Comparison of ENCODE assay signal across 18 cellular contexts in genomic region chr21:33944185-33944763, GRCh38. TPM values are rescaled to one million over a fixed set of nuclear protein-coding genes. Genes with fewer than 3 reads are reported as not detected.
DNase-seq lines count a peak whose midpoint lies in the region; ATAC-seq and TF ChIP-seq lines count a peak whose summit lies in the region.
"Had no signal": no experiment of that assay in that cellular context is flagged by ENCODE, and none has a peak within 500 bp of the region (broad histone marks: within the 10 kb centered on the region; RNA-seq: fewer than 3 reads in every experiment).

No MANE protein-coding gene starts in this region.

- TF ChIP-seq POLR2A in gastrocnemius medialis (IDR thresholded peaks at IDR 0.05), result no peak
- TF ChIP-seq POLR2A in prostate gland (IDR thresholded peaks at IDR 0.05), result no peak

- H3K4me3 Mint-ChIP-seq in T-helper 2 cell treated with Interferon-gamma antibody and Interleukin-4, amounts not matched to agents 5 μg/mL and 100 μg/mL, for 36 hours, result no peak overlapping the region
- H3K4me3 Mint-ChIP-seq in CD4-positive, CD25-positive, alpha-beta regulatory T cell, result peak overlapping the region in 1 of 4 donors; percentile 29
- H3K4me3 Mint-ChIP-seq in T-helper 17 cell, result no peak overlapping the region
- no peak overlapping the region for H3K4me3 Mint-ChIP-seq in immature natural killer cell
- H3K4me3 Mint-ChIP-seq: GM23338 had no signal

- DNase-seq in T-helper 2 cell treated with Interferon-gamma antibody and Interleukin-4, amounts not matched to agents 5 μg/mL and 100 μg/mL, for 36 hours (ENCODE audit: low spot score), result no peak
- DNase-seq in T-helper 2 cell (no peak), T-helper 17 cell (no peak), immature natural killer cell (no peak), gastrocnemius medialis (no peak), prostate gland (ENCODE audit: low spot score) (no peak), medulla oblongata (ENCODE audit: extremely low spot score) (no peak)
- DNase-seq in CD4-positive, CD25-positive, alpha-beta regulatory T cell, result no peak
- DNase-seq: C1 segment of cervical spinal cord; GF-D8; KG1; NCI-H1048; NCI-H69; NK-92 treated with Interleukin-12 subunit alpha and Interleukin-12 subunit beta, amount 100 ng/mL, for 24 hours; OCI-M1; SJCRH30 had no signal

- H3K27me3 ChIP-seq in CD4-positive, CD25-positive, alpha-beta regulatory T cell (ENCODE audit: control insufficient read depth, insufficient read depth, low read length), result no peaks in the 10 kb centered on the region
- H3K27me3 ChIP-seq in gastrocnemius medialis, result no peaks in the 10 kb centered on the region
- H3K27me3 ChIP-seq in prostate gland (replicated peaks; ENCODE audit: insufficient read depth), result no peaks in the 10 kb centered on the region
- H3K27me3 ChIP-seq: SJCRH30 had no signal

- H3K4me3 ChIP-seq in CD4-positive, CD25-positive, alpha-beta regulatory T cell (ENCODE audit: low read depth, low read length), result no peak overlapping the region
- H3K4me3 ChIP-seq in gastrocnemius medialis, result no peak overlapping the region
- H3K4me3 ChIP-seq in prostate gland, result no peak overlapping the region
- H3K4me3 ChIP-seq: GM23338, SJCRH30 had no signal

- no peak for ATAC-seq in CD4-positive, CD25-positive, alpha-beta regulatory T cell (ENCODE audit: low read depth in 2 of 2)
- ATAC-seq in T-helper 17 cell (no peak), gastrocnemius medialis (no peak)
- ATAC-seq: GM23338 had no signal

- peaks cover 15% of the 10 kb centered on the region for H3K9me3 Mint-ChIP-seq in T-helper 2 cell treated with Interferon-gamma antibody and Interleukin-4, amounts not matched to agents 5 μg/mL and 100 μg/mL, for 36 hours
- peaks cover 0 to 3% (median 0%) of the 10 kb centered on the region in 7 donors for H3K9me3 Mint-ChIP-seq in CD4-positive, CD25-positive, alpha-beta regulatory T cell
- no peaks in the 10 kb centered on the region for H3K9me3 Mint-ChIP-seq in immature natural killer cell

- peaks cover 49% of the 10 kb centered on the region for H3K4me1 Mint-ChIP-seq in T-helper 2 cell treated with Interferon-gamma antibody and Interleukin-4, amounts not matched to agents 5 μg/mL and 100 μg/mL, for 36 hours (ENCODE audit: low read depth)
- H3K4me1 Mint-ChIP-seq in CD4-positive, CD25-positive, alpha-beta regulatory T cell, result peaks cover 24 to 87% (median 48%) of the 10 kb centered on the region in 4 donors
- H3K4me1 Mint-ChIP-seq in T-helper 17 cell (peaks cover 49% of the 10 kb centered on the region), immature natural killer cell (peaks cover 46 to 49% of the 10 kb centered on the region in 2 donors)

- H3K4me1 ChIP-seq in CD4-positive, CD25-positive, alpha-beta regulatory T cell (ENCODE audit: control insufficient read depth, insufficient read depth, low read length, poor library complexity, severe bottlenecking), result peaks cover 49% of the 10 kb centered on the region
- H3K4me1 ChIP-seq in gastrocnemius medialis (peaks cover 16 to 23% of the 10 kb centered on the region in 2 donors), prostate gland (replicated peaks) (peaks cover 5% of the 10 kb centered on the region)

- no peaks in the 10 kb centered on the region for H3K9me3 ChIP-seq in CD4-positive, CD25-positive, alpha-beta regulatory T cell (ENCODE audit: control insufficient read depth in 2 of 2, low read length in 2 of 2)
- H3K9me3 ChIP-seq in T-helper 17 cell (ENCODE audit: control insufficient read depth, low read length, poor library complexity, severe bottlenecking) (no peaks in the 10 kb centered on the region), gastrocnemius medialis (no peaks in the 10 kb centered on the region), prostate gland (no peaks in the 10 kb centered on the region)
- H3K9me3 ChIP-seq: SJCRH30 had no signal

- H3K27ac Mint-ChIP-seq in T-helper 2 cell treated with Interferon-gamma antibody and Interleukin-4, amounts not matched to agents 5 μg/mL and 100 μg/mL, for 36 hours, result peak overlapping the region; percentile 5
- H3K27ac Mint-ChIP-seq in CD4-positive, CD25-positive, alpha-beta regulatory T cell, result peak overlapping the region; percentile 64 to 99 (median 84)
- H3K27ac Mint-ChIP-seq in T-helper 17 cell, result peak overlapping the region; percentile 98
- H3K27ac Mint-ChIP-seq in immature natural killer cell, result peak overlapping the region in 5 of 6 donors; percentile 21 to 80 (median 72)
- H3K27ac Mint-ChIP-seq: GM23338 had no signal

- intact Hi-C loops in gastrocnemius medialis (cut with DNase I; ENCODE audit: low total_unique reads), result loop anchor here (10.0 kb wide), 1 partner anchor 131 kb away; the partner anchor contains the start of genes MRPS6 and SLC5A3
- intact Hi-C loops in prostate gland (cut with DNase I), result no loop called here

- peaks cover 58% of the 10 kb centered on the region for H3K36me3 Mint-ChIP-seq in T-helper 2 cell treated with Interferon-gamma antibody and Interleukin-4, amounts not matched to agents 5 μg/mL and 100 μg/mL, for 36 hours (ENCODE audit: low read depth)
- H3K36me3 Mint-ChIP-seq in CD4-positive, CD25-positive, alpha-beta regulatory T cell, result peaks cover 31% of the 10 kb centered on the region
- peaks cover 5% of the 10 kb centered on the region for H3K36me3 Mint-ChIP-seq in T-helper 17 cell (ENCODE audit: low read depth)
- H3K36me3 Mint-ChIP-seq in immature natural killer cell, result no peaks in the 10 kb centered on the region

- 87% methylated on average over 1 of the region's 1 CpG for WGBS in prostate gland

- H3K27ac ChIP-seq in CD4-positive, CD25-positive, alpha-beta regulatory T cell (ENCODE audit: insufficient read depth, low read length, poor library complexity, severe bottlenecking), result no peak overlapping the region
- H3K27ac ChIP-seq in gastrocnemius medialis, result no peak overlapping the region
- no peak overlapping the region for H3K27ac ChIP-seq in prostate gland
- H3K27ac ChIP-seq: RWPE1, SJCRH30 had no signal

- H3K36me3 ChIP-seq in CD4-positive, CD25-positive, alpha-beta regulatory T cell (ENCODE audit: control insufficient read depth, insufficient read depth, low read length), result peaks cover 25% of the 10 kb centered on the region
- no peaks in the 10 kb centered on the region for H3K36me3 ChIP-seq in gastrocnemius medialis
- no peaks in the 10 kb centered on the region for H3K36me3 ChIP-seq in prostate gland
- H3K36me3 ChIP-seq: SJCRH30 had no signal

- TF ChIP-seq CTCF in gastrocnemius medialis (IDR thresholded peaks at IDR 0.05 in 4 of 5, conservative IDR thresholded peaks at IDR 0.05 in 1 of 5) (no peak), prostate gland (IDR thresholded peaks at IDR 0.05) (no peak)

- no peaks in the 10 kb centered on the region for H3K27me3 Mint-ChIP-seq in T-helper 2 cell treated with Interferon-gamma antibody and Interleukin-4, amounts not matched to agents 5 μg/mL and 100 μg/mL, for 36 hours (ENCODE audit: low read depth)
- H3K27me3 Mint-ChIP-seq in CD4-positive, CD25-positive, alpha-beta regulatory T cell, result no peaks in the 10 kb centered on the region
- H3K27me3 Mint-ChIP-seq in T-helper 17 cell (no peaks in the 10 kb centered on the region), immature natural killer cell (ENCODE audit: low read depth in 3 of 3) (peaks cover 12 to 17% (median 15%) of the 10 kb centered on the region in 3 donors)

- in situ Hi-C loops in gastrocnemius medialis (cut with MboI; ENCODE audit: low sequenced_read_pairs in 4 of 4), result loop anchor here in 1 of 4 donors (25.0 kb wide), 1 partner anchor 118 kb away; the partner anchor contains the start of genes MRPS6 and SLC5A3

RNA-seq across cellular contexts. Expression of gene ATP5PO, which starts 28.7 kb away (rescaled TPM):
- 119 TPM for total RNA-seq in CD4-positive, CD25-positive, alpha-beta regulatory T cell
- 100 to 1,000 TPM; 389 to 458 (median 427) TPM for polyA plus RNA-seq in CD4-positive, CD25-positive, alpha-beta regulatory T cell
- total RNA-seq in T-helper 17 cell (100 to 1,000 TPM; 113 to 116 TPM), gastrocnemius medialis (100 to 1,000 TPM; 261 to 560 (median 356) TPM), prostate gland (100 to 1,000 TPM; 143 to 153 TPM)
- polyA plus RNA-seq in immature natural killer cell, result 100 to 1,000 TPM; 280 to 387 (median 352) TPM

Comparison
In these comparisons a context has a peak if more than half of its experiments do, and no peak if none do; other contexts are left out.
1. H3K27ac Mint-ChIP-seq: peak in every context shown above with its lines; median percentile 98 in T-helper 17 cell; 84 in CD4-positive, CD25-positive, alpha-beta regulatory T cell; 72 in immature natural killer cell; 5 in T-helper 2 cell treated with Interferon-gamma antibody and Interleukin-4, amounts not matched to agents 5 μg/mL and 100 μg/mL, for 36 hours.